In genomic region chr18:79070486-79070885, GRCh38 we compare ENCODE assay signal across 8 cellular contexts. TPM values are rescaled to one million over a fixed set of nuclear protein-coding genes. Genes with fewer than 3 reads are reported as not detected.
DNase-seq lines count a peak whose midpoint lies in the region; ATAC-seq and TF ChIP-seq lines count a peak whose summit lies in the region.

No MANE protein-coding gene starts in this region.

- CTCF ChIA-PET in AG04450 (lab: Charles Lee) (no interaction called here), HEK293T (lab: Yijun Ruan, JAX) (no interaction called here)

- no peaks in the 10 kb centered on the region for H3K27me3 ChIP-seq in AG04450 (ENCODE audit: control insufficient read depth, insufficient read depth, low read length)

- H3K4me3 ChIP-seq in AG04450 (ENCODE audit: low read depth, low read length): peak overlapping the region; percentile 80
- peak overlapping the region; percentile 91 for H3K4me3 ChIP-seq in astrocyte of the cerebellum (ENCODE audit: low read depth, low read length)

- H3K27ac ChIP-seq in AG04450 (ENCODE audit: low read depth, low read length): no peak overlapping the region

- ATAC-seq in HG02571 (IDR thresholded peaks at IDR 0.05; ENCODE audit: unreplicated experiment) (no peak), HG03457 (IDR thresholded peaks at IDR 0.05; ENCODE audit: unreplicated experiment) (no peak)

- in situ Hi-C loops in astrocyte of the cerebellum (cut with HindIII; ENCODE audit: low sequenced_read_pairs): no loop called here

- H3K27ac Mint-ChIP-seq in mesothelial cell of epicardium: peak overlapping the region; percentile 86

- H3K4me3 Mint-ChIP-seq in mesothelial cell of epicardium: peak overlapping the region; percentile 81

- no peak for DNase-seq in AG04450 (ENCODE audit: low read depth, low spot score)
- no peak for DNase-seq in HEK293T (ENCODE audit: extremely low spot score)
- DNase-seq in astrocyte of the cerebellum (ENCODE audit: low read depth): no peak
- DNase-seq in mesothelial cell of epicardium (ENCODE audit: low spot score in 2 of 2, unreplicated experiment in 2 of 2): no peak
- no peak for DNase-seq in ureter (ENCODE audit: low spot score)
- DNase-seq in T1000 (lab: John Stamatoyannopoulos, UW): no peak

- H3K4me1 Mint-ChIP-seq in mesothelial cell of epicardium: peaks cover 10% of the 10 kb centered on the region

- TF ChIP-seq CTCF in AG04450 (IDR thresholded peaks at IDR 0.05; ENCODE audit: low read depth, low read length) (no peak), astrocyte of the cerebellum (IDR thresholded peaks at IDR 0.05; ENCODE audit: low read depth, low read length, missing control alignments) (no peak), mesothelial cell of epicardium (IDR thresholded peaks at IDR 0.05; ENCODE audit: unreplicated experiment) (no peak)

- H3K9me3 ChIP-seq in AG04450 (ENCODE audit: control insufficient read depth, insufficient read depth, low read length): peaks cover 17% of the 10 kb centered on the region

- H3K36me3 Mint-ChIP-seq in mesothelial cell of epicardium: peaks cover 29% of the 10 kb centered on the region

- peaks cover 41% of the 10 kb centered on the region for H3K9me3 Mint-ChIP-seq in mesothelial cell of epicardium

- peaks cover 10% of the 10 kb centered on the region for H3K27me3 Mint-ChIP-seq in mesothelial cell of epicardium (ENCODE audit: low read depth)

- POLR2A ChIA-PET in AG04450 (lab: Yijun Ruan, JAX): no interaction called here
- POLR2A ChIA-PET in HEK293T (lab: Yijun Ruan, JAX): no interaction called here

TF ChIP-seq in HEK293T, 16 proteins besides CTCF, POLR2A, EP300 and RAD21:
- TF ChIP-seq L3MBTL2 (conservative IDR thresholded peaks at IDR 0.05): 0 out of 2 replicates have a peak, but pooled peaks have one; percentile 32
- no peak for TF ChIP-seq HDGF (IDR thresholded peaks at IDR 0.05; ENCODE audit: borderline replicate concordance)
- TF ChIP-seq FOXA1 (IDR thresholded peaks at IDR 0.05): no peak
- TF ChIP-seq TARDBP (IDR thresholded peaks at IDR 0.05): no peak
TF ChIP-seq in HEK293T: peak in this region for 1.

RNA-seq across cellular contexts. Expression of gene ATP9B, which starts 1.3 kb away (rescaled TPM):
- 14.9 and 18.1 TPM in 2 replicates for polyA plus RNA-seq in AG04450 (2011; rRNA removed)
- 32.5 and 44.0 TPM in 2 replicates for polyA minus RNA-seq in AG04450 (2011; rRNA and poly(A)+ RNA removed)
- total RNA-seq in mesothelial cell of epicardium (45.4 to 52.0 TPM (median 49.4 TPM) in 3 replicates), ureter (69.6 TPM)
